ENCODE assay signal across 25 cellular contexts in the genomic region with DNA sequence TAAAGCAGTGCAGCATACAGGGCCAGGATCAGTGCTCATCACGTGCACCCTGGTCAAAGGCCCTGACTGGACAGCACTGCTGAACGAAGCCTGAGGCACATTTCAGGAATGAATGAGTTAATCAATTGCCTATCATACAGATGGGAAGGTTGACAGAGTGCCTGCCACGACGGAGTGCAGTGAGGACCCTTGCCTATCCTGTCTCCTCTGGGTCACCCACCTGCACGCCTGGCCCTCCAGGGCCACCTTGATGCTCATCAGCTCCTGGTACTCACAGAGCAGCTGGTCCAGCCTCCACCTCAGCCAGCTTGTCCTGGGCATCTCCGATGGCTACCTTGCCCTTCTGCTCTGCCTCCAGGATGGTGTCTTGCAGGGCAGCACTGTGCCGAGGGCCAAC. TPM values are rescaled to one million over a fixed set of nuclear protein-coding genes. Genes with fewer than 3 reads are reported as not detected.
DNase-seq lines count a peak whose midpoint lies in the region; ATAC-seq and TF ChIP-seq lines count a peak whose summit lies in the region.
"Had no signal": no experiment of that assay in that cellular context is flagged by ENCODE, and none has a peak within 500 bp of the region (broad histone marks: within the 10 kb centered on the region; RNA-seq: fewer than 3 reads in every experiment).

No MANE protein-coding gene starts in this region.

- H3K4me3 ChIP-seq in Loucy (ENCODE audit: low read length, poor library complexity, severe bottlenecking), result peak overlapping the region; percentile 61
- H3K4me3 ChIP-seq in vagina, result no peak overlapping the region
- H3K4me3 ChIP-seq: heart left ventricle, MG63, ovary, thoracic aorta had no signal

- H2AFZ ChIP-seq in Loucy (ENCODE audit: low read length), result no peak overlapping the region

- H3K9ac ChIP-seq in Loucy (ENCODE audit: low read depth, low read length, poor library complexity, severe bottlenecking), result peak overlapping the region; percentile 18
- H3K9ac ChIP-seq: SK-N-SH had no signal

- peak overlapping the region; percentile 82 for H3K4me2 ChIP-seq in Loucy (ENCODE audit: low read depth, low read length, poor library complexity, severe bottlenecking)
- H3K4me2 ChIP-seq: SK-N-SH had no signal

- no peaks in the 10 kb centered on the region for H3K79me2 ChIP-seq in Loucy (ENCODE audit: insufficient read depth, low read length)

- H3K27me3 ChIP-seq in Loucy (ENCODE audit: insufficient read depth, low read length, poor library complexity, severe bottlenecking) (no peaks in the 10 kb centered on the region), vagina (no peaks in the 10 kb centered on the region)
- H3K27me3 ChIP-seq: ovary had no signal

- TF ChIP-seq CTCF in Loucy (conservative IDR thresholded peaks at IDR 0.05; ENCODE audit: low read length) (no peak), vagina (IDR thresholded peaks at IDR 0.05) (no peak)

- H3K27me3 Mint-ChIP-seq in activated naive CD4-positive, alpha-beta T cell treated with anti-CD3 and anti-CD28 coated beads, Interleukin-2, amount 50 U/mL, for 24 hours, result no peaks in the 10 kb centered on the region
- no peaks in the 10 kb centered on the region for H3K27me3 Mint-ChIP-seq in immature natural killer cell (ENCODE audit: low read depth in 3 of 3)

- H3K4me1 ChIP-seq in Loucy (ENCODE audit: insufficient read depth, low read length, poor library complexity, severe bottlenecking) (peaks cover 79% of the 10 kb centered on the region), vagina (no peaks in the 10 kb centered on the region)

- H3K9me3 Mint-ChIP-seq in activated naive CD4-positive, alpha-beta T cell treated with anti-CD3 and anti-CD28 coated beads, Interleukin-2, amount 50 U/mL, for 24 hours, result no peaks in the 10 kb centered on the region
- no peaks in the 10 kb centered on the region for H3K9me3 Mint-ChIP-seq in immature natural killer cell
- H3K9me3 Mint-ChIP-seq: activated T-helper 1 cell treated with anti-CD3 and anti-CD28 coated beads, Interleukin-12 subunit alpha, Interleukin-12 subunit beta, Interleukin-2, Interleukin-4 antibody, amounts not matched to agents 30 ng/mL and 10 ng/mL and 1 ng/mL, durations not matched to agents 14 hours and 24 hours and 36 hours; memory B cell had no signal

- intact Hi-C loops in vagina (cut with DNase I), result no loop called here

- no peaks in the 10 kb centered on the region for H3F3A ChIP-seq in Loucy (ENCODE audit: low read depth)

- H4K20me1 ChIP-seq in Loucy (ENCODE audit: insufficient read depth, low read length, poor library complexity, severe bottlenecking), result no peaks in the 10 kb centered on the region

- H3K4me1 Mint-ChIP-seq in activated naive CD4-positive, alpha-beta T cell treated with anti-CD3 and anti-CD28 coated beads, Interleukin-2, amount 50 U/mL, for 24 hours, result peaks cover 96% of the 10 kb centered on the region
- H3K4me1 Mint-ChIP-seq in immature natural killer cell, result peaks cover 69 to 87% of the 10 kb centered on the region in 2 donors
- H3K4me1 Mint-ChIP-seq: memory B cell had no signal

- H3K36me3 Mint-ChIP-seq in activated naive CD4-positive, alpha-beta T cell treated with anti-CD3 and anti-CD28 coated beads, Interleukin-2, amount 50 U/mL, for 24 hours, result no peaks in the 10 kb centered on the region
- H3K36me3 Mint-ChIP-seq in immature natural killer cell, result no peaks in the 10 kb centered on the region
- H3K36me3 Mint-ChIP-seq: memory B cell had no signal

- H3K9me3 ChIP-seq in Loucy (ENCODE audit: insufficient read depth, low read depth, low read length) (no peaks in the 10 kb centered on the region), vagina (no peaks in the 10 kb centered on the region)
- H3K9me3 ChIP-seq: heart left ventricle, MG63, ovary, SK-N-SH, thoracic aorta had no signal

- no peak for TF ChIP-seq POLR2A in vagina (IDR thresholded peaks at IDR 0.05)

- H3K27ac ChIP-seq in vagina, result no peak overlapping the region
- H3K27ac ChIP-seq: brain microvascular endothelial cell, heart left ventricle, ovary, thoracic aorta had no signal

- no peaks in the 10 kb centered on the region for H3K9me2 ChIP-seq in Loucy (replicated peaks; ENCODE audit: low read depth, low read length)
- H3K9me2 ChIP-seq: SK-N-SH had no signal

- DNase-seq in activated naive CD4-positive, alpha-beta T cell (lab: John Stamatoyannopoulos, UW), result no peak
- DNase-seq in immature natural killer cell (no peak), vagina (ENCODE audit: extremely low spot score in 2 of 2) (peak; percentile 72 to 90), NCI-H146 (lab: John Stamatoyannopoulos, UW) (no peak)
- DNase-seq: brain microvascular endothelial cell; effector CD8-positive, alpha-beta T cell; foreskin fibroblast; heart left ventricle; left cardiac atrium; MG63; NCI-H1417 treated with DMSO at 0.1 percent for 48 hours; NCI-H2107; NCI-H446 treated with DMSO at 0.1 percent for 48 hours; ovary; retina; SK-N-SH; stimulated activated CD4-positive, alpha-beta T cell treated with anti-CD3 and anti-CD28 coated beads, Interleukin-4, amount 100 ng/mL, for 24 hours had no signal

- H3K36me3 ChIP-seq in Loucy (ENCODE audit: insufficient read depth, low read length), result no peaks in the 10 kb centered on the region
- H3K36me3 ChIP-seq in vagina, result no peaks in the 10 kb centered on the region
- H3K36me3 ChIP-seq: brain microvascular endothelial cell, heart left ventricle, MG63, ovary, thoracic aorta had no signal

- ATAC-seq in HG03108 (IDR thresholded peaks at IDR 0.05; ENCODE audit: unreplicated experiment), result no peak
- ATAC-seq: heart left ventricle, left cardiac atrium had no signal

- H3K4me3 Mint-ChIP-seq in activated naive CD4-positive, alpha-beta T cell treated with anti-CD3 and anti-CD28 coated beads, Interleukin-2, amount 50 U/mL, for 24 hours, result peak overlapping the region; percentile 76
- peak overlapping the region; percentile 82 to 87 (median 83) for H3K4me3 Mint-ChIP-seq in immature natural killer cell
- H3K4me3 Mint-ChIP-seq: memory B cell had no signal

- H3K27ac Mint-ChIP-seq in activated naive CD4-positive, alpha-beta T cell treated with anti-CD3 and anti-CD28 coated beads, Interleukin-2, amount 50 U/mL, for 24 hours, result peak overlapping the region; percentile 86
- H3K27ac Mint-ChIP-seq in immature natural killer cell, result peak overlapping the region; percentile 79 to 96 (median 92)
- H3K27ac Mint-ChIP-seq: activated T-helper 1 cell treated with anti-CD3 and anti-CD28 coated beads, Interleukin-12 subunit alpha, Interleukin-12 subunit beta, Interleukin-2, Interleukin-4 antibody, amounts not matched to agents 30 ng/mL and 10 ng/mL and 1 ng/mL, durations not matched to agents 14 hours and 24 hours and 36 hours; memory B cell had no signal

RNA-seq across cellular contexts. Expression of a gene that starts 11.7 kb away (rescaled TPM):
- 1 to 10 TPM in 1 of 3 donors, under 1 TPM in 1, not detected in 1; 0.82 to 3.3 TPM for polyA plus RNA-seq in immature natural killer cell
- not detected for total RNA-seq in vagina
- total RNA-seq: activated T-helper 1 cell treated with anti-CD3 and anti-CD28 coated beads, Interleukin-12 subunit alpha, Interleukin-12 subunit beta, Interleukin-2, Interleukin-4 antibody, amounts not matched to agents 30 ng/mL and 10 ng/mL and 1 ng/mL, durations not matched to agents 14 hours and 24 hours and 36 hours; heart left ventricle; left cardiac atrium; myocyte; ovary; thoracic aorta had no signal
- polyA plus RNA-seq: esophagus, heart left ventricle, ovary, SK-N-SH had no signal

RNA-seq across cellular contexts. Expression of a gene that starts 21.9 kb away (rescaled TPM):
- polyA plus RNA-seq in immature natural killer cell, result 1 to 10 TPM in 1 of 3 donors, under 1 TPM in 2; 0.51 to 1.3 (median 0.61) TPM
- 2.0 TPM for total RNA-seq in vagina
- total RNA-seq: activated T-helper 1 cell treated with anti-CD3 and anti-CD28 coated beads, Interleukin-12 subunit alpha, Interleukin-12 subunit beta, Interleukin-2, Interleukin-4 antibody, amounts not matched to agents 30 ng/mL and 10 ng/mL and 1 ng/mL, durations not matched to agents 14 hours and 24 hours and 36 hours; heart left ventricle; left cardiac atrium; myocyte; ovary had no signal
- polyA plus RNA-seq: heart left ventricle, ovary, SK-N-SH had no signal

RNA-seq across cellular contexts. Expression of a gene that starts 28.8 kb away (rescaled TPM):
- polyA plus RNA-seq in immature natural killer cell, result under 1 TPM in 2 of 3 donors, not detected in 1; 0.34 to 0.93 TPM
- not detected for total RNA-seq in vagina
- total RNA-seq: activated T-helper 1 cell treated with anti-CD3 and anti-CD28 coated beads, Interleukin-12 subunit alpha, Interleukin-12 subunit beta, Interleukin-2, Interleukin-4 antibody, amounts not matched to agents 30 ng/mL and 10 ng/mL and 1 ng/mL, durations not matched to agents 14 hours and 24 hours and 36 hours; heart left ventricle; left cardiac atrium; myocyte; ovary; thoracic aorta had no signal
- polyA plus RNA-seq: esophagus, heart left ventricle, ovary, SK-N-SH had no signal

RNA-seq across cellular contexts. Expression of a gene that starts 50.1 kb away (rescaled TPM):
- polyA plus RNA-seq in immature natural killer cell, result not detected
- total RNA-seq in vagina, result 886 TPM
- total RNA-seq: activated T-helper 1 cell treated with anti-CD3 and anti-CD28 coated beads, Interleukin-12 subunit alpha, Interleukin-12 subunit beta, Interleukin-2, Interleukin-4 antibody, amounts not matched to agents 30 ng/mL and 10 ng/mL and 1 ng/mL, durations not matched to agents 14 hours and 24 hours and 36 hours; myocyte; ovary had no signal
- polyA plus RNA-seq: heart left ventricle, ovary, SK-N-SH had no signal

RNA-seq across cellular contexts. Expression of a gene that starts 56.5 kb away (rescaled TPM):
- polyA plus RNA-seq in immature natural killer cell, result not detected
- total RNA-seq in vagina, result not detected
- total RNA-seq: activated T-helper 1 cell treated with anti-CD3 and anti-CD28 coated beads, Interleukin-12 subunit alpha, Interleukin-12 subunit beta, Interleukin-2, Interleukin-4 antibody, amounts not matched to agents 30 ng/mL and 10 ng/mL and 1 ng/mL, durations not matched to agents 14 hours and 24 hours and 36 hours; heart left ventricle; left cardiac atrium; myocyte; ovary; thoracic aorta had no signal
- polyA plus RNA-seq: heart left ventricle, ovary, SK-N-SH had no signal

Comparison
In these comparisons a context has a peak if more than half of its experiments do, and no peak if none do; other contexts are left out.
1. DNase-seq: peak in vagina (2 of 2); none in activated naive CD4-positive, alpha-beta T cell (0 of 4), immature natural killer cell (0 of 3) and NCI-H146 (single experiment).